9 cellular contexts compared by ENCODE assay signal in the genomic region with DNA sequence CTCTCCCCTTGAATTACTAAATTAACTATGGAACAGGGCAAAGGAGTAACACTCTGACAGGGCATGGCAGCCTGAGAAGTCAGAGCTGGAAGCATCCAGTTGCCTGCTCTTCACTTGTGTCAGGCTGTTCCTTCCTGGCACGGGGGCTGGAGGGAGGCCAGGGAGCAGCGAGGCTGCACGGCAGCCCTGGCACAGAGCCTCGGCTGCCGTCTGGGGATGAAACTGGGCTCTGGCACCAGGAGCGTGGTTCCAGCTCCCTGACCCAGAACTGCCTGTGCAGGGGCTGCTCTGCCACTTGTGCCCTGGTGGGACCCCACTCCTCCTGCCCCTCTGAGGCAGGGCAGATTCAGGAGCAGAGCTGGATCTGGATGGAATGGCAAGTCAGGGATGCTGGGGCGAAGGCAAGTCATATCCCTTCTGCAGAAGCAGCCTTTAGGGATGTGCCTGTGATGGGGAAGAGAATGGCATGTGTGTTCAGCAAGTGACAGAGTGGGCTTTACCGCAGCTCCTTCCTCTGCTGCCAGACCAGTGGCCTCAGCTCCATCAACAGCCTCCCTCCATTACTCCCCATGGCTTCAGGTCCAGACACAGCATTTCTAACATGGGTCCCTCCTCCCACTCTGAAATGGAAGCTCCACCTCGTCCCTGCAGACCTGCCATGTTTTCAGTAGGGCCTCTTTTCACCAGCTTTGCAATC. TPM values are rescaled to one million over a fixed set of nuclear protein-coding genes. Genes with fewer than 3 reads are reported as not detected.
DNase-seq lines count a peak whose midpoint lies in the region; ATAC-seq and TF ChIP-seq lines count a peak whose summit lies in the region.
"Had no signal": no experiment of that assay in that cellular context is flagged by ENCODE, and none has a peak within 500 bp of the region (broad histone marks: within the 10 kb centered on the region; RNA-seq: fewer than 3 reads in every experiment).

No MANE protein-coding gene starts in this region.

- TF ChIP-seq POLR2A in gastroesophageal sphincter (IDR thresholded peaks at IDR 0.05): no peak
- no peak for TF ChIP-seq POLR2A in prostate gland (IDR thresholded peaks at IDR 0.05)

- H3K4me3 Mint-ChIP-seq in naive thymus-derived CD4-positive, alpha-beta T cell: no peak overlapping the region

- H3K27ac Mint-ChIP-seq in naive thymus-derived CD4-positive, alpha-beta T cell: no peak overlapping the region

- no peaks in the 10 kb centered on the region for H3K4me1 Mint-ChIP-seq in naive thymus-derived CD4-positive, alpha-beta T cell

- POLR2A ChIA-PET in naive thymus-derived CD4-positive, alpha-beta T cell (lab: Charles Lee): interaction anchor here (0.6 kb wide), 1 partner anchor 1757 kb away, joined by 3 read pairs; no protein-coding TSS in a partner anchor

- peak; percentile 52 for ATAC-seq in RWPE2 (ENCODE audit: low read depth)
- ATAC-seq in gastroesophageal sphincter: peak; percentile 80
- no peak for ATAC-seq in GM19455 (IDR thresholded peaks at IDR 0.05; ENCODE audit: unreplicated experiment)
- no peak for ATAC-seq in naive thymus-derived CD4-positive, alpha-beta T cell

- no peaks in the 10 kb centered on the region for H3K36me3 Mint-ChIP-seq in naive thymus-derived CD4-positive, alpha-beta T cell

- peaks cover 0 to 19% (median 12%) of the 10 kb centered on the region in 5 donors for H3K27me3 Mint-ChIP-seq in naive thymus-derived CD4-positive, alpha-beta T cell

- TF ChIP-seq CTCF in RWPE2 (IDR thresholded peaks at IDR 0.05; ENCODE audit: poor library complexity, severe bottlenecking) (no peak), gastroesophageal sphincter (IDR thresholded peaks at IDR 0.05) (no peak), prostate gland (IDR thresholded peaks at IDR 0.05) (no peak)

- H3K27me3 ChIP-seq in RWPE2 (ENCODE audit: insufficient read depth, poor library complexity, severe bottlenecking) (no peaks in the 10 kb centered on the region), gastroesophageal sphincter (no peaks in the 10 kb centered on the region), prostate gland (replicated peaks; ENCODE audit: insufficient read depth) (no peaks in the 10 kb centered on the region)
- no peaks in the 10 kb centered on the region for H3K27me3 ChIP-seq in naive thymus-derived CD4-positive, alpha-beta T cell (ENCODE audit: control insufficient read depth in 2 of 2, insufficient read depth in 2 of 2, low read length in 2 of 2)

- peak overlapping the region; percentile 43 for H3K27ac ChIP-seq in RWPE2 (ENCODE audit: poor library complexity, severe bottlenecking)
- H3K27ac ChIP-seq in gastroesophageal sphincter: peak overlapping the region in 3 of 4 donors; percentile 49 to 61 (median 58)
- H3K27ac ChIP-seq in prostate gland: peak overlapping the region; percentile 61 to 71
- H3K27ac ChIP-seq in naive thymus-derived CD4-positive, alpha-beta T cell (ENCODE audit: low read depth, low read length): no peak overlapping the region

- H3K4me3 ChIP-seq in RWPE2 (ENCODE audit: severe bottlenecking): no peak overlapping the region
- H3K4me3 ChIP-seq in gastroesophageal sphincter: no peak overlapping the region
- H3K4me3 ChIP-seq in prostate gland: peak overlapping the region in 1 of 2 donors; percentile 3
- no peak overlapping the region for H3K4me3 ChIP-seq in naive thymus-derived CD4-positive, alpha-beta T cell (ENCODE audit: low read length)

- CTCF ChIA-PET in naive thymus-derived CD4-positive, alpha-beta T cell (lab: Charles Lee): no interaction called here

- intact Hi-C loops in prostate gland (cut with DNase I): no loop called here
- intact Hi-C loops in naive thymus-derived CD4-positive, alpha-beta T cell (cut with micrococcal nuclease): no loop called here

- no peak for TF ChIP-seq EP300 in gastroesophageal sphincter (IDR thresholded peaks at IDR 0.05)

- H3K9me3 Mint-ChIP-seq in naive thymus-derived CD4-positive, alpha-beta T cell: peaks cover 0 to 4% (median 0%) of the 10 kb centered on the region in 11 donors

- no peaks in the 10 kb centered on the region for H3K9me3 ChIP-seq in RWPE2 (ENCODE audit: severe bottlenecking)
- no peaks in the 10 kb centered on the region for H3K9me3 ChIP-seq in gastroesophageal sphincter
- no peaks in the 10 kb centered on the region for H3K9me3 ChIP-seq in prostate gland
- no peaks in the 10 kb centered on the region for H3K9me3 ChIP-seq in naive thymus-derived CD4-positive, alpha-beta T cell (ENCODE audit: control insufficient read depth in 2 of 3, low read length in 3 of 3)

- H3K4me1 ChIP-seq in RWPE2 (ENCODE audit: insufficient read depth, poor library complexity, severe bottlenecking): peaks cover 17% of the 10 kb centered on the region
- peaks cover 0 to 18% (median 7%) of the 10 kb centered on the region in 3 donors for H3K4me1 ChIP-seq in gastroesophageal sphincter
- H3K4me1 ChIP-seq in prostate gland (replicated peaks): peaks cover 15% of the 10 kb centered on the region
- no peaks in the 10 kb centered on the region for H3K4me1 ChIP-seq in naive thymus-derived CD4-positive, alpha-beta T cell (ENCODE audit: control insufficient read depth in 2 of 2, insufficient read depth in 2 of 2, low read length in 2 of 2)

- DNase-seq in Daoy (ENCODE audit: low read depth): peak; percentile 64
- no peak for DNase-seq in RWPE2 (ENCODE audit: low spot score)
- DNase-seq in prostate gland (ENCODE audit: low spot score): peak; percentile 85
- DNase-seq in activated CD8-positive, alpha-beta memory T cell treated with anti-CD3 and anti-CD28 coated beads for 24 hours: no peak
- DNase-seq in activated gamma-delta T cell (lab: John Stamatoyannopoulos, UW): no peak
- DNase-seq in naive thymus-derived CD4-positive, alpha-beta T cell: no peak
- DNase-seq: stimulated activated CD4-positive, alpha-beta T cell treated with anti-CD3 and anti-CD28 coated beads, Interleukin-4, amount 100 ng/mL, for 1 hour had no signal

- WGBS in gastroesophageal sphincter (ENCODE audit: low coverage in 1 of 2), 2 donors: 11% methylated on average over 1 of the region's 9 CpGs; no CpG with 5 or more reads in 1 of the 2 donors
- 24% methylated on average over 9 of the region's 9 CpGs for WGBS in prostate gland

- H3K36me3 ChIP-seq in RWPE2 (ENCODE audit: low read depth) (no peaks in the 10 kb centered on the region), gastroesophageal sphincter (no peaks in the 10 kb centered on the region), prostate gland (no peaks in the 10 kb centered on the region)
- no peaks in the 10 kb centered on the region for H3K36me3 ChIP-seq in naive thymus-derived CD4-positive, alpha-beta T cell (ENCODE audit: control insufficient read depth in 2 of 3, insufficient read depth in 3 of 3, low read length in 3 of 3)

RNA-seq across cellular contexts. Expression of gene PDE8B, which starts 42.1 kb away (rescaled TPM):
- 0.29 and 1.6 TPM in 2 replicates for total RNA-seq in Daoy (2014; rRNA removed; shearing (Covaris generic))
- 10 to 100 TPM in 1 of 4 donors, 1 to 10 TPM in 2, under 1 TPM in 1; 0.96 to 11.0 (median 2.3) TPM for total RNA-seq in gastroesophageal sphincter
- total RNA-seq in prostate gland: 10 to 100 TPM; 25.6 to 66.0 TPM
- 1 to 10 TPM in 1 of 5 experiments, not detected in 4; 1.2 TPM for total RNA-seq in naive thymus-derived CD4-positive, alpha-beta T cell
- under 1 TPM in 1 of 2 donors, not detected in 1; 0.02 TPM for polyA plus RNA-seq in naive thymus-derived CD4-positive, alpha-beta T cell

Comparison
In these comparisons a context has a peak if more than half of its experiments do, and no peak if none do; other contexts are left out.
1. DNase-seq: peak in Daoy (single experiment) and prostate gland (single experiment); none in RWPE2 (single experiment), activated CD8-positive, alpha-beta memory T cell treated with anti-CD3 and anti-CD28 coated beads for 24 hours (single experiment), activated gamma-delta T cell (single experiment) and naive thymus-derived CD4-positive, alpha-beta T cell (0 of 9).
2. ATAC-seq: peak in RWPE2 (single experiment) and gastroesophageal sphincter (single experiment); none in GM19455 (single experiment) and naive thymus-derived CD4-positive, alpha-beta T cell (single experiment).